ENCODE assay signal across 8 cellular contexts in genomic region chrX:12814434-12814833, GRCh38. TPM values are rescaled to one million over a fixed set of nuclear protein-coding genes. Genes with fewer than 3 reads are reported as not detected.
A peak's percentile ranks its signal among the peaks of the same experiment; 100 is the strongest.
DNase-seq lines count a peak whose midpoint lies in the region; ATAC-seq and TF ChIP-seq lines count a peak whose summit lies in the region.

No MANE protein-coding gene starts in this region.

- H3K27me3 Mint-ChIP-seq in HFFc6 (ENCODE audit: insufficient read depth): no peaks in the 10 kb centered on the region

- in situ Hi-C loops in Panc1 (cut with HindIII; ENCODE audit: low pct_unique_long_range_greater_than_20kb, low sequenced_read_pairs): no loop called here
- in situ Hi-C loops in brain microvascular endothelial cell (cut with HindIII; ENCODE audit: low pct_ligation_motif_present, low sequenced_read_pairs): no loop called here

- H3K9ac ChIP-seq in liver (ENCODE audit: low read depth in 1 of 2, low read length in 2 of 2): no peak overlapping the region

- H3K4me1 ChIP-seq in left ventricle myocardium inferior (no peaks in the 10 kb centered on the region), right atrium auricular region (no peaks in the 10 kb centered on the region), Panc1 (ENCODE audit: control insufficient read depth, insufficient read depth, low read length) (no peaks in the 10 kb centered on the region), liver (ENCODE audit: control insufficient read depth in 4 of 4, insufficient read depth in 4 of 4, low read length in 3 of 4) (no peaks in the 10 kb centered on the region), uterus (no peaks in the 10 kb centered on the region)

- BruUV-seq in Panc1 (replicated peaks; lab: Mats Ljungman, UMichigan): no TSS peak

- H3K4me1 Mint-ChIP-seq in HFFc6 (ENCODE audit: low read depth): peaks cover 4% of the 10 kb centered on the region; the same call in 1 of the 2 replicates

- POLR2A ChIA-PET in Panc1 (lab: Charles Lee): no interaction called here

- no peak for TF ChIP-seq POLR2A in uterus (IDR thresholded peaks at IDR 0.05)

- no peak; the same call in 1 of the 2 replicates for ATAC-seq in Panc1
- no peak for ATAC-seq in HG03442 (IDR thresholded peaks at IDR 0.05; ENCODE audit: unreplicated experiment)

- TF ChIP-seq CTCF in left ventricle myocardium inferior (IDR thresholded peaks at IDR 0.05; ENCODE audit: borderline replicate concordance) (peak; percentile 49), right atrium auricular region (IDR thresholded peaks at IDR 0.05) (peak in 1 of 2 donors; percentile 55), HFFc6 (IDR thresholded peaks at IDR 0.05) (peak; percentile 73), Panc1 (IDR thresholded peaks at IDR 0.05) (peak; percentile 49), brain microvascular endothelial cell (IDR thresholded peaks at IDR 0.05; ENCODE audit: low read depth, low read length, missing control alignments) (peak; percentile 64), liver (IDR thresholded peaks at IDR 0.05; ENCODE audit: low read depth, low read length, missing input control) (peak; percentile 47), uterus (IDR thresholded peaks at IDR 0.05) (peak in 3 of 4 experiments; percentile 30 to 47 (median 47))

- no peaks in the 10 kb centered on the region for H3K9me3 Mint-ChIP-seq in HFFc6

- no peak for DNase-seq in left ventricle myocardium inferior
- no peak for DNase-seq in right atrium auricular region (ENCODE audit: low spot score)
- peak; percentile 47 for DNase-seq in HFFc6
- DNase-seq in Panc1 (ENCODE audit: low read depth, low spot score): peak; percentile 32
- peak; percentile 57 for DNase-seq in brain microvascular endothelial cell
- no peak for DNase-seq in uterus

- no peak overlapping the region for H3K4me3 ChIP-seq in left ventricle myocardium inferior
- H3K4me3 ChIP-seq in right atrium auricular region: no peak overlapping the region
- H3K4me3 ChIP-seq in Panc1 (ENCODE audit: low read depth in 2 of 2, low read length in 2 of 2): no peak overlapping the region
- H3K4me3 ChIP-seq in brain microvascular endothelial cell (ENCODE audit: low read depth, low read length): no peak overlapping the region
- H3K4me3 ChIP-seq in liver (ENCODE audit: low read depth in 1 of 3, low read length in 3 of 3): no peak overlapping the region
- H3K4me3 ChIP-seq in uterus: no peak overlapping the region

- H3K27me3 ChIP-seq in left ventricle myocardium inferior (ENCODE audit: low read depth) (no peaks in the 10 kb centered on the region), right atrium auricular region (no peaks in the 10 kb centered on the region), Panc1 (ENCODE audit: control insufficient read depth, insufficient read depth, low read length) (no peaks in the 10 kb centered on the region), brain microvascular endothelial cell (replicated peaks) (no peaks in the 10 kb centered on the region), liver (ENCODE audit: control insufficient read depth in 4 of 4, insufficient read depth in 4 of 4, low read length in 3 of 4) (no peaks in the 10 kb centered on the region), uterus (no peaks in the 10 kb centered on the region)

- H3K27ac ChIP-seq in left ventricle myocardium inferior (replicated peaks) (no peak overlapping the region), right atrium auricular region (no peak overlapping the region), Panc1 (ENCODE audit: low read length) (no peak overlapping the region), brain microvascular endothelial cell (no peak overlapping the region), liver (ENCODE audit: low read depth in 1 of 2, low read length in 2 of 2) (no peak overlapping the region), uterus (no peak overlapping the region)

- peaks cover 4% of the 10 kb centered on the region; the same call in 1 of the 2 replicates for H3K36me3 Mint-ChIP-seq in HFFc6 (ENCODE audit: low read depth)

- no peak overlapping the region for H3K27ac Mint-ChIP-seq in HFFc6

- H3K9me3 ChIP-seq in left ventricle myocardium inferior (replicated peaks): no peaks in the 10 kb centered on the region
- H3K9me3 ChIP-seq in right atrium auricular region: no peaks in the 10 kb centered on the region
- no peaks in the 10 kb centered on the region for H3K9me3 ChIP-seq in Panc1 (ENCODE audit: control insufficient read depth, insufficient read depth, low read depth, low read length)
- H3K9me3 ChIP-seq in liver (ENCODE audit: control insufficient read depth in 4 of 4, low read length in 3 of 4): no peaks in the 10 kb centered on the region
- no peaks in the 10 kb centered on the region for H3K9me3 ChIP-seq in uterus

- CTCF ChIA-PET in Panc1 (lab: Charles Lee): interaction anchor here (1.1 kb wide), 2 partner anchors 22 to 81 kb away, joined by 3 to 9 read pairs; no protein-coding TSS in a partner anchor

- peak; percentile 73 to 86 for TF ChIP-seq RAD21 in liver (IDR thresholded peaks at IDR 0.05)

- H3K4me3 Mint-ChIP-seq in HFFc6: no peak overlapping the region

- H3K36me3 ChIP-seq in left ventricle myocardium inferior: no peaks in the 10 kb centered on the region
- H3K36me3 ChIP-seq in right atrium auricular region: no peaks in the 10 kb centered on the region
- no peaks in the 10 kb centered on the region for H3K36me3 ChIP-seq in Panc1 (ENCODE audit: control insufficient read depth, insufficient read depth, low read length)
- H3K36me3 ChIP-seq in brain microvascular endothelial cell (replicated peaks): no peaks in the 10 kb centered on the region
- peaks cover 0 to 3% (median 1%) of the 10 kb centered on the region in 4 donors for H3K36me3 ChIP-seq in liver (ENCODE audit: control insufficient read depth in 4 of 4, insufficient read depth in 3 of 4, low read depth in 1 of 4, low read length in 3 of 4)
- no peaks in the 10 kb centered on the region for H3K36me3 ChIP-seq in uterus

- intact Hi-C loops in left ventricle myocardium inferior (cut with micrococcal nuclease): no loop called here
- intact Hi-C loops in Panc1 (cut with micrococcal nuclease; ENCODE audit: unreplicated experiment): loop anchor here (5.0 kb wide), 1 partner anchor 88 kb away; no protein-coding TSS in a partner anchor
- intact Hi-C loops in uterus (cut with DNase I; ENCODE audit: low total_unique reads): no loop called here

- WGBS in liver: 33% methylated on average over 4 of the region's 4 CpGs

TF ChIP-seq in liver, 16 proteins besides CTCF, POLR2A, EP300 and RAD21 (continues in another document):
- no peak for TF ChIP-seq ATF3 (IDR thresholded peaks at IDR 0.05)
- no peak for TF ChIP-seq GABPA (IDR thresholded peaks at IDR 0.05 in 1 of 2, conservative IDR thresholded peaks at IDR 0.05 in 1 of 2)
- no peak for TF ChIP-seq RXRA (IDR thresholded peaks at IDR 0.05)
- TF ChIP-seq HNF4G (IDR thresholded peaks at IDR 0.05): no peak
- TF ChIP-seq MAX (IDR thresholded peaks at IDR 0.05): no peak
- no peak for TF ChIP-seq SP1 (IDR thresholded peaks at IDR 0.05)
- no peak for TF ChIP-seq FOXA2 (IDR thresholded peaks at IDR 0.05)
- TF ChIP-seq HNF4A (conservative IDR thresholded peaks at IDR 0.05): no peak
- no peak for TF ChIP-seq ZBTB33 (IDR thresholded peaks at IDR 0.05)
- no peak for TF ChIP-seq EGR1 (IDR thresholded peaks at IDR 0.05; ENCODE audit: low read depth in 2 of 2)
- no peak for TF ChIP-seq YY1 (IDR thresholded peaks at IDR 0.05)
- no peak for TF ChIP-seq NR2F2 (IDR thresholded peaks at IDR 0.05)
- TF ChIP-seq FOXA1 (IDR thresholded peaks at IDR 0.05): no peak

RNA-seq across cellular contexts. Expression of gene PRPS2, which starts 23.2 kb away (rescaled TPM):
- 3.7 TPM for total RNA-seq in left ventricle myocardium inferior
- total RNA-seq in right atrium auricular region: 1 to 10 TPM; 3.5 to 8.0 TPM
- total RNA-seq in HFFc6 (2021; fragmentation: NEBNext Ultra II Directional; extraction: Animal tissue kit (Norgen Biotek cat#: 25700)): 10 to 100 TPM; 22.2 to 36.9 (median 30.3) TPM
- total RNA-seq in Panc1 (2021; ENCODE audit: unreplicated experiment): 28.4 TPM
- 30.6 TPM for polyA plus RNA-seq in Panc1 (2012; ENCODE audit: insufficient read length)
- total RNA-seq in liver: 10 to 100 TPM; 13.1 to 19.9 TPM
- polyA plus RNA-seq in liver: 10 to 100 TPM; 12.7 to 14.0 TPM
- total RNA-seq in uterus: 10 to 100 TPM; 12.8 to 67.9 (median 32.4) TPM

RNA-seq across cellular contexts. Expression of gene TLR7, which starts 52.4 kb away (rescaled TPM):
- 0.69 TPM for total RNA-seq in left ventricle myocardium inferior
- total RNA-seq in right atrium auricular region: under 1 TPM; 0.22 to 0.24 TPM
- total RNA-seq in HFFc6 (2021; fragmentation: NEBNext Ultra II Directional; extraction: Animal tissue kit (Norgen Biotek cat#: 25700)): not detected
- total RNA-seq in Panc1 (2021; ENCODE audit: unreplicated experiment): not detected
- not detected for polyA plus RNA-seq in Panc1 (2012; ENCODE audit: insufficient read length)
- under 1 TPM; 0.17 to 0.65 TPM for total RNA-seq in liver
- polyA plus RNA-seq in liver: under 1 TPM; 0.10 to 0.12 TPM
- total RNA-seq in uterus: 1 to 10 TPM in 1 of 4 donors, under 1 TPM in 2, not detected in 1; 0.29 to 2.2 (median 0.40) TPM

Comparison
In these comparisons a context has a peak if more than half of its experiments do, and no peak if none do; other contexts are left out.
1. DNase-seq: peak in HFFc6 (single experiment), Panc1 (single experiment) and brain microvascular endothelial cell (single experiment); none in left ventricle myocardium inferior (single experiment), right atrium auricular region (single experiment) and uterus (0 of 2).